21 cellular contexts compared by ENCODE assay signal in genomic region chr1:8646996-8647395, GRCh38.
DNase-seq lines count a peak whose midpoint lies in the region; ATAC-seq and TF ChIP-seq lines count a peak whose summit lies in the region.
"Had no signal": no experiment of that assay in that cellular context is flagged by ENCODE, and none has a peak within 500 bp of the region (broad histone marks: within the 10 kb centered on the region; RNA-seq: fewer than 3 reads in every experiment).

No MANE protein-coding gene starts in this region.

- no peaks in the 10 kb centered on the region for H3K27me3 Mint-ChIP-seq in natural killer cell (ENCODE audit: low read depth in 2 of 2)
- no peaks in the 10 kb centered on the region for H3K27me3 Mint-ChIP-seq in natural killer cell treated with Interleukin-12 subunit alpha and Interleukin-12 subunit beta and Interleukin-15 and Interleukin-18, amount 100 ng/mL, for 72 hours
- H3K27me3 Mint-ChIP-seq in WTC11 (ENCODE audit: low read depth) = no peaks in the 10 kb centered on the region
- peaks cover 2% of the 10 kb centered on the region for H3K27me3 Mint-ChIP-seq in neural progenitor cell (ENCODE audit: insufficient read depth, low read depth)
- H3K27me3 Mint-ChIP-seq in osteocyte (ENCODE audit: unreplicated experiment) = no peaks in the 10 kb centered on the region
- H3K27me3 Mint-ChIP-seq: B cell; CD4-positive, CD25-positive, alpha-beta regulatory T cell had no signal

- H2AFZ ChIP-seq in neural progenitor cell (replicated peaks) (no peak overlapping the region), hepatocyte (no peak overlapping the region)
- H2AFZ ChIP-seq: GM23248 had no signal

- H3K27ac Mint-ChIP-seq in natural killer cell = peak overlapping the region; percentile 55 to 70
- peak overlapping the region in 1 of 2 donors; percentile 72 for H3K27ac Mint-ChIP-seq in natural killer cell treated with Interleukin-12 subunit alpha and Interleukin-12 subunit beta and Interleukin-15 and Interleukin-18, amount 100 ng/mL, for 72 hours
- peak overlapping the region; percentile 46; the same call in 1 of the 2 replicates for H3K27ac Mint-ChIP-seq in WTC11
- H3K27ac Mint-ChIP-seq in neural progenitor cell = peak overlapping the region; percentile 46
- H3K27ac Mint-ChIP-seq in osteocyte (ENCODE audit: unreplicated experiment) = no peak overlapping the region
- H3K27ac Mint-ChIP-seq: B cell; CD4-positive, CD25-positive, alpha-beta regulatory T cell had no signal

- H3K4me2 ChIP-seq in neural progenitor cell (no peak overlapping the region), hepatocyte (no peak overlapping the region)

- H3K36me3 ChIP-seq in neural progenitor cell (no peaks in the 10 kb centered on the region), hepatocyte (replicated peaks; ENCODE audit: insufficient read depth, low read depth) (no peaks in the 10 kb centered on the region)

- intact Hi-C loops in natural killer cell (cut with micrococcal nuclease) = no loop called here

- H3K27me3 ChIP-seq in neural progenitor cell (no peaks in the 10 kb centered on the region), hepatocyte (no peaks in the 10 kb centered on the region)

- peaks cover 11% of the 10 kb centered on the region for H3K4me1 ChIP-seq in neural progenitor cell
- peaks cover 5% of the 10 kb centered on the region for H3K4me1 ChIP-seq in hepatocyte (ENCODE audit: insufficient read depth)

- 90% methylated on average over 3 of the region's 3 CpGs for WGBS in hepatocyte (ENCODE audit: low lambda C conversion rate, missing lambda C conversion rate)

- H3K79me2 ChIP-seq in neural progenitor cell (ENCODE audit: low read depth) (peaks cover 100% of the 10 kb centered on the region), hepatocyte (peaks cover 98% of the 10 kb centered on the region)

- no peaks in the 10 kb centered on the region for H3K9me3 Mint-ChIP-seq in natural killer cell
- H3K9me3 Mint-ChIP-seq in natural killer cell treated with Interleukin-12 subunit alpha and Interleukin-12 subunit beta and Interleukin-15 and Interleukin-18, amount 100 ng/mL, for 72 hours = no peaks in the 10 kb centered on the region
- H3K9me3 Mint-ChIP-seq in WTC11 = no peaks in the 10 kb centered on the region
- H3K9me3 Mint-ChIP-seq in neural progenitor cell = no peaks in the 10 kb centered on the region
- H3K9me3 Mint-ChIP-seq in osteocyte (ENCODE audit: unreplicated experiment) = no peaks in the 10 kb centered on the region
- H3K9me3 Mint-ChIP-seq: CD4-positive, CD25-positive, alpha-beta regulatory T cell had no signal

- ATAC-seq in natural killer cell (no peak), WTC11 (no peak), GM19328 (IDR thresholded peaks at IDR 0.05; ENCODE audit: unreplicated experiment) (no peak)
- ATAC-seq in natural killer cell treated with Interleukin-12 subunit alpha and Interleukin-12 subunit beta and Interleukin-15 and Interleukin-18, amount 100 ng/mL, for 72 hours = no peak
- ATAC-seq: HCT116 had no signal

- no peaks in the 10 kb centered on the region for H3K36me3 Mint-ChIP-seq in natural killer cell
- no peaks in the 10 kb centered on the region for H3K36me3 Mint-ChIP-seq in natural killer cell treated with Interleukin-12 subunit alpha and Interleukin-12 subunit beta and Interleukin-15 and Interleukin-18, amount 100 ng/mL, for 72 hours
- peaks cover 4% of the 10 kb centered on the region for H3K36me3 Mint-ChIP-seq in WTC11
- H3K36me3 Mint-ChIP-seq in neural progenitor cell = peaks cover 9% of the 10 kb centered on the region
- H3K36me3 Mint-ChIP-seq in osteocyte (ENCODE audit: unreplicated experiment) = peaks cover 10% of the 10 kb centered on the region

- no peaks in the 10 kb centered on the region for H3F3A ChIP-seq in neural progenitor cell (ENCODE audit: low read depth)

- POLR2A ChIA-PET in WTC11 (lab: Charles Lee) = no interaction called here

- H3K4me3 Mint-ChIP-seq in natural killer cell (no peak overlapping the region), WTC11 (no peak overlapping the region), neural progenitor cell (no peak overlapping the region), osteocyte (ENCODE audit: unreplicated experiment) (no peak overlapping the region)
- no peak overlapping the region for H3K4me3 Mint-ChIP-seq in natural killer cell treated with Interleukin-12 subunit alpha and Interleukin-12 subunit beta and Interleukin-15 and Interleukin-18, amount 100 ng/mL, for 72 hours
- H3K4me3 Mint-ChIP-seq: B cell; CD4-positive, CD25-positive, alpha-beta regulatory T cell had no signal

- H3K27ac ChIP-seq in neural progenitor cell (no peak overlapping the region), hepatocyte (no peak overlapping the region)
- H3K27ac ChIP-seq: GM23248, RWPE1 had no signal

- no peak for TF ChIP-seq CTCF in natural killer cell (IDR thresholded peaks at IDR 0.05)
- TF ChIP-seq CTCF in WTC11 (IDR thresholded peaks at IDR 0.05) = no peak
- TF ChIP-seq CTCF in neural progenitor cell (IDR thresholded peaks at IDR 0.05) = no peak
- no peak for TF ChIP-seq CTCF in osteocyte (IDR thresholded peaks at IDR 0.05)
- no peak for TF ChIP-seq CTCF in hepatocyte (IDR thresholded peaks at IDR 0.05; ENCODE audit: poor library complexity)

- no peaks in the 10 kb centered on the region for H3K9me3 ChIP-seq in neural progenitor cell (ENCODE audit: low read depth)
- H3K9me3 ChIP-seq in hepatocyte (ENCODE audit: low read depth) = no peaks in the 10 kb centered on the region
- H3K9me3 ChIP-seq: Caco-2 had no signal

- H3K9ac ChIP-seq in neural progenitor cell = no peak overlapping the region
- H3K9ac ChIP-seq: GM23248 had no signal

- H3K4me3 ChIP-seq in neural progenitor cell = no peak overlapping the region
- H3K4me3 ChIP-seq in hepatocyte = no peak overlapping the region
- H3K4me3 ChIP-seq: GM23248 had no signal

- CTCF ChIA-PET in WTC11 (lab: Charles Lee) = no interaction called here

- peaks cover 28 to 34% of the 10 kb centered on the region in 2 donors for H3K4me1 Mint-ChIP-seq in natural killer cell
- peaks cover 31 to 40% of the 10 kb centered on the region in 2 donors for H3K4me1 Mint-ChIP-seq in natural killer cell treated with Interleukin-12 subunit alpha and Interleukin-12 subunit beta and Interleukin-15 and Interleukin-18, amount 100 ng/mL, for 72 hours (ENCODE audit: low read depth in 2 of 2)
- H3K4me1 Mint-ChIP-seq in WTC11 = peaks cover 60% of the 10 kb centered on the region
- H3K4me1 Mint-ChIP-seq in neural progenitor cell = peaks cover 42% of the 10 kb centered on the region
- H3K4me1 Mint-ChIP-seq in osteocyte (ENCODE audit: unreplicated experiment) = peaks cover 25% of the 10 kb centered on the region

- no peaks in the 10 kb centered on the region for H3K9me2 ChIP-seq in hepatocyte (replicated peaks; ENCODE audit: insufficient read depth)

- no peak for DNase-seq in natural killer cell
- no peak for DNase-seq in natural killer cell treated with Interleukin-12 subunit alpha and Interleukin-12 subunit beta and Interleukin-15 and Interleukin-18, amount 100 ng/mL, for 72 hours (ENCODE audit: low spot score)
- DNase-seq in WTC11 (ENCODE audit: low spot score) = no peak
- DNase-seq in neural progenitor cell (ENCODE audit: low spot score) = no peak
- no peak for DNase-seq in mucosa of gallbladder (ENCODE audit: low spot score)
- DNase-seq in osteocyte (ENCODE audit: extremely low spot score, unreplicated experiment) = no peak
- no peak for DNase-seq in hepatocyte (ENCODE audit: low spot score)
- DNase-seq: Caco-2; CD4-positive, CD25-positive, alpha-beta regulatory T cell; GDM1; NCI-H1105 treated with DMSO at 0.1 percent for 48 hours; NCI-H1694 treated with DMSO at 0.1 percent for 48 hours; NCI-H2227 treated with DMSO at 0.1 percent for 48 hours; NCI-H510A treated with DMSO at 0.1 percent for 48 hours; NCI-H774; SIG-M5 had no signal

- H4K20me1 ChIP-seq in neural progenitor cell (ENCODE audit: low read depth) (peaks cover 99% of the 10 kb centered on the region), hepatocyte (ENCODE audit: insufficient read depth, poor library complexity, severe bottlenecking) (peaks cover 31% of the 10 kb centered on the region)

TF ChIP-seq in WTC11, 78 proteins besides CTCF, POLR2A, EP300 and RAD21:
- TF ChIP-seq ZNF232 (CRISPR knock-in tag; IDR thresholded peaks at IDR 0.05) (no peak), FOXJ3 (CRISPR knock-in tag; IDR thresholded peaks at IDR 0.05; ENCODE audit: borderline replicate concordance) (no peak)
